10 cellular contexts compared by ENCODE assay signal in genomic region chr2:20457027-20457426, GRCh38. TPM values are rescaled to one million over a fixed set of nuclear protein-coding genes. Genes with fewer than 3 reads are reported as not detected.
A peak's percentile ranks its signal among the peaks of the same experiment; 100 is the strongest.
DNase-seq lines count a peak whose midpoint lies in the region; ATAC-seq and TF ChIP-seq lines count a peak whose summit lies in the region.
"Had no signal": no experiment of that assay in that cellular context is flagged by ENCODE, and none has a peak within 500 bp of the region (broad histone marks: within the 10 kb centered on the region; RNA-seq: fewer than 3 reads in every experiment).

No MANE protein-coding gene starts in this region.

- peaks cover 39% of the 10 kb centered on the region for H3K27me3 Mint-ChIP-seq in activated T-cell treated with anti-CD3 and anti-CD28 coated beads, Interleukin-2, amount 50 U/mL, for 72 hours (ENCODE audit: low read depth)

- H3K27ac Mint-ChIP-seq in activated T-cell treated with anti-CD3 and anti-CD28 coated beads, Interleukin-2, amount 50 U/mL, for 72 hours = peak overlapping the region; percentile 64

- H3K36me3 ChIP-seq in mucosa of descending colon (ENCODE audit: low read depth) = no peaks in the 10 kb centered on the region

- peak; percentile 65 for DNase-seq in AG08396 (ENCODE audit: low spot score)
- peak; percentile 21 to 37 for DNase-seq in activated T-cell treated with anti-CD3 and anti-CD28 coated beads, Interleukin-2, amount 50 U/mL, for 72 hours
- DNase-seq in mucosa of descending colon = no peak
- DNase-seq in NCI-H1105 treated with DMSO at 0.1 percent for 48 hours (lab: John Stamatoyannopoulos, UW) = no peak
- no peak for DNase-seq in SIG-M5 treated with dmso at 0.1 percent for 504 hours (lab: John Stamatoyannopoulos, UW; ENCODE audit: unreplicated experiment)
- DNase-seq: effector CD8-positive, alpha-beta T cell; NCI-H2081 treated with DMSO at 0.1 percent for 48 hours had no signal

- peaks cover 2 to 5% of the 10 kb centered on the region in 2 donors for H3K9me3 Mint-ChIP-seq in activated T-cell treated with anti-CD3 and anti-CD28 coated beads, Interleukin-2, amount 50 U/mL, for 72 hours

- H3K4me3 Mint-ChIP-seq in activated T-cell treated with anti-CD3 and anti-CD28 coated beads, Interleukin-2, amount 50 U/mL, for 72 hours = peak overlapping the region in 1 of 2 donors; percentile 52

- intact Hi-C loops in mucosa of descending colon (cut with DNase I, micrococcal nuclease) = no loop called here

- ATAC-seq in GM19463 (IDR thresholded peaks at IDR 0.05; ENCODE audit: unreplicated experiment) (peak; percentile 91), mucosa of descending colon (peak; percentile 22), GM21619 (IDR thresholded peaks at IDR 0.05; ENCODE audit: unreplicated experiment) (no peak), HG03175 (IDR thresholded peaks at IDR 0.05; ENCODE audit: unreplicated experiment) (no peak)
- ATAC-seq in activated T-cell treated with anti-CD3 and anti-CD28 coated beads, Interleukin-2, amount 50 U/mL, for 72 hours (replicated peaks in 1 of 2) = peak; percentile 95 to 97

- H3K4me3 ChIP-seq in mucosa of descending colon = no peak overlapping the region

- no peak for TF ChIP-seq CTCF in mucosa of descending colon (IDR thresholded peaks at IDR 0.05)

- H3K4me1 Mint-ChIP-seq in activated T-cell treated with anti-CD3 and anti-CD28 coated beads, Interleukin-2, amount 50 U/mL, for 72 hours (ENCODE audit: low read depth) = peaks cover 18% of the 10 kb centered on the region

- H3K4me1 ChIP-seq in mucosa of descending colon (ENCODE audit: low read depth) = no peaks in the 10 kb centered on the region

- H3K9me3 ChIP-seq in mucosa of descending colon = no peaks in the 10 kb centered on the region

- H3K36me3 Mint-ChIP-seq in activated T-cell treated with anti-CD3 and anti-CD28 coated beads, Interleukin-2, amount 50 U/mL, for 72 hours (ENCODE audit: insufficient read depth in 2 of 2) = peaks cover 0 to 3% of the 10 kb centered on the region in 2 donors

RNA-seq across cellular contexts. Expression of gene RHOB, which starts 10.2 kb away (rescaled TPM):
- 10 to 100 TPM; 17.5 to 44.7 TPM for total RNA-seq in activated T-cell treated with anti-CD3 and anti-CD28 coated beads, Interleukin-2, amount 50 U/mL, for 72 hours
- total RNA-seq in mucosa of descending colon = 100 to 1,000 TPM in 2 of 3 donors, 10 to 100 TPM in 1; 75.5 to 616 (median 104) TPM

Comparison
In these comparisons a context has a peak if more than half of its experiments do, and no peak if none do; other contexts are left out.
1. DNase-seq: peak in AG08396 (single experiment) and activated T-cell treated with anti-CD3 and anti-CD28 coated beads, Interleukin-2, amount 50 U/mL, for 72 hours (2 of 2); none in mucosa of descending colon (0 of 3), NCI-H1105 treated with DMSO at 0.1 percent for 48 hours (single experiment) and SIG-M5 treated with dmso at 0.1 percent for 504 hours (single experiment).
2. ATAC-seq: peak in GM19463 (single experiment), activated T-cell treated with anti-CD3 and anti-CD28 coated beads, Interleukin-2, amount 50 U/mL, for 72 hours (2 of 2) and mucosa of descending colon (single experiment); none in GM21619 (single experiment) and HG03175 (single experiment).